Comparison of ENCODE assay signal across 8 cellular contexts in genomic region chr20:37528442-37529213, GRCh38. TPM values are rescaled to one million over a fixed set of nuclear protein-coding genes. Genes with fewer than 3 reads are reported as not detected.
A peak's percentile ranks its signal among the peaks of the same experiment; 100 is the strongest.
DNase-seq lines count a peak whose midpoint lies in the region; ATAC-seq and TF ChIP-seq lines count a peak whose summit lies in the region.

No MANE protein-coding gene starts in this region.

- H3K36me3 Mint-ChIP-seq in activated naive CD4-positive, alpha-beta T cell treated with anti-CD3 and anti-CD28 coated beads for 36 hours (ENCODE audit: low read depth): no peaks in the 10 kb centered on the region
- H3K36me3 Mint-ChIP-seq in activated naive CD8-positive, alpha-beta T cell treated with anti-CD3 and anti-CD28 coated beads, Interleukin-2, amount 50 U/mL, for 24 hours (ENCODE audit: low read depth): no peaks in the 10 kb centered on the region

- TF ChIP-seq CTCF in right lobe of liver (IDR thresholded peaks at IDR 0.05): no peak
- no peak for TF ChIP-seq CTCF in transverse colon (IDR thresholded peaks at IDR 0.05)

- in situ Hi-C loops in transverse colon (cut with MboI; ENCODE audit: low pct_ligation_motif_present in 1 of 4, low pct_unique_long_range_greater_than_20kb in 1 of 4, low sequenced_read_pairs in 3 of 4): loop anchor here in 1 of 4 donors (25.0 kb wide), 1 partner anchor 141 kb away; no protein-coding TSS in a partner anchor

- TF ChIP-seq POLR2A in right lobe of liver (IDR thresholded peaks at IDR 0.05) (no peak), transverse colon (IDR thresholded peaks at IDR 0.05) (no peak)

- H3K9me3 ChIP-seq in right lobe of liver: no peaks in the 10 kb centered on the region
- H3K9me3 ChIP-seq in transverse colon: no peaks in the 10 kb centered on the region

- peaks cover 36% of the 10 kb centered on the region for H3K4me1 Mint-ChIP-seq in activated naive CD4-positive, alpha-beta T cell treated with anti-CD3 and anti-CD28 coated beads for 36 hours (ENCODE audit: low read depth)
- H3K4me1 Mint-ChIP-seq in activated naive CD8-positive, alpha-beta T cell treated with anti-CD3 and anti-CD28 coated beads, Interleukin-2, amount 50 U/mL, for 24 hours: peaks cover 40% of the 10 kb centered on the region

- 37% methylated on average over 10 of the region's 10 CpGs for WGBS in right lobe of liver (ENCODE audit: insufficient coverage, low coverage, low lambda C conversion rate, missing lambda C conversion rate)
- 58 to 64% methylated on average over 7 to 10 of the region's 10 CpGs for WGBS in transverse colon (ENCODE audit: low coverage in 1 of 2), 2 donors

- no peaks in the 10 kb centered on the region for H3K27me3 Mint-ChIP-seq in activated naive CD4-positive, alpha-beta T cell treated with anti-CD3 and anti-CD28 coated beads for 36 hours (ENCODE audit: low read depth)
- no peaks in the 10 kb centered on the region for H3K27me3 Mint-ChIP-seq in activated naive CD8-positive, alpha-beta T cell treated with anti-CD3 and anti-CD28 coated beads, Interleukin-2, amount 50 U/mL, for 24 hours

- H3K4me3 Mint-ChIP-seq in activated naive CD4-positive, alpha-beta T cell treated with anti-CD3 and anti-CD28 coated beads for 36 hours: peak overlapping the region; percentile 87
- peak overlapping the region; percentile 80 for H3K4me3 Mint-ChIP-seq in activated naive CD8-positive, alpha-beta T cell treated with anti-CD3 and anti-CD28 coated beads, Interleukin-2, amount 50 U/mL, for 24 hours

- peak; percentile 39 for DNase-seq in activated naive CD4-positive, alpha-beta T cell treated with anti-CD3 and anti-CD28 coated beads for 36 hours
- DNase-seq in activated naive CD4-positive, alpha-beta T cell treated with Interleukin-2 at 50 U/mL for 16 hours: no peak
- DNase-seq in activated naive CD8-positive, alpha-beta T cell treated with anti-CD3 and anti-CD28 coated beads, Interleukin-2, amount 50 U/mL, for 24 hours: no peak
- DNase-seq in right lobe of liver: peak in 1 of 3 donors; percentile 30
- DNase-seq in transverse colon: peak; percentile 6
- DNase-seq in AG20443 (ENCODE audit: low spot score): no peak
- no peak for DNase-seq in NCI-H2227 (lab: John Stamatoyannopoulos, UW; ENCODE audit: unreplicated experiment)

- peak overlapping the region; percentile 99 to 100 (median 100) for H3K27ac ChIP-seq in right lobe of liver
- H3K27ac ChIP-seq in transverse colon: peak overlapping the region; percentile 92 to 99 (median 94)

- H3K27me3 ChIP-seq in right lobe of liver (no peaks in the 10 kb centered on the region), transverse colon (no peaks in the 10 kb centered on the region)

- H3K4me3 ChIP-seq in right lobe of liver: peak overlapping the region; percentile 100
- H3K4me3 ChIP-seq in transverse colon: peak overlapping the region; percentile 87 to 100 (median 92)

- no peaks in the 10 kb centered on the region for H3K9me3 Mint-ChIP-seq in activated naive CD4-positive, alpha-beta T cell treated with anti-CD3 and anti-CD28 coated beads for 36 hours
- H3K9me3 Mint-ChIP-seq in activated naive CD8-positive, alpha-beta T cell treated with anti-CD3 and anti-CD28 coated beads, Interleukin-2, amount 50 U/mL, for 24 hours: no peaks in the 10 kb centered on the region

- intact Hi-C loops in activated naive CD4-positive, alpha-beta T cell treated with anti-CD3 and anti-CD28 coated beads for 36 hours (cut with micrococcal nuclease): loop anchor here (5.0 kb wide), 3 partner anchors 121 to 1576 kb away; partner anchors contain the start of genes MANBAL and SCAND1
- intact Hi-C loops in right lobe of liver (cut with DNase I): loop anchor here (5.0 to 10.0 kb wide), 2 partner anchors 134 to 136 kb away; no protein-coding TSS in a partner anchor
- intact Hi-C loops in transverse colon (cut with DNase I; ENCODE audit: low total_unique reads): loop anchor here (10.0 kb wide), 1 partner anchor 324 kb away; no protein-coding TSS in a partner anchor

- ATAC-seq in activated naive CD8-positive, alpha-beta T cell treated with anti-CD3 and anti-CD28 coated beads, Interleukin-2, amount 50 U/mL, for 24 hours: peak; percentile 5
- ATAC-seq in right lobe of liver (peak in 1 of 4 donors; percentile 0), GM21381 (IDR thresholded peaks at IDR 0.05; ENCODE audit: unreplicated experiment) (no peak)

- peak overlapping the region; percentile 99 for H3K27ac Mint-ChIP-seq in activated naive CD4-positive, alpha-beta T cell treated with anti-CD3 and anti-CD28 coated beads for 36 hours
- peak overlapping the region; percentile 99 for H3K27ac Mint-ChIP-seq in activated naive CD8-positive, alpha-beta T cell treated with anti-CD3 and anti-CD28 coated beads, Interleukin-2, amount 50 U/mL, for 24 hours

- CTCF ChIA-PET in activated naive CD4-positive, alpha-beta T cell treated with anti-CD3 and anti-CD28 coated beads for 36 hours (lab: Charles Lee): interaction anchor here (0.6 to 1.4 kb wide), 3 partner anchors 259 to 877 kb away, joined by 3 to 7 read pairs (median 6); partner anchors contain the start of genes MROH8 and RPN2

- no peaks in the 10 kb centered on the region for H3K36me3 ChIP-seq in right lobe of liver
- H3K36me3 ChIP-seq in transverse colon: no peaks in the 10 kb centered on the region

- peaks cover 0 to 22% (median 10%) of the 10 kb centered on the region in 4 donors for H3K4me1 ChIP-seq in right lobe of liver
- peaks cover 22 to 42% (median 37%) of the 10 kb centered on the region in 4 donors for H3K4me1 ChIP-seq in transverse colon

- no peak for TF ChIP-seq EP300 in transverse colon (IDR thresholded peaks at IDR 0.05; ENCODE audit: low read depth)

RNA-seq across cellular contexts. Expression of gene BLCAP, which starts 1.0 kb away (rescaled TPM):
- total RNA-seq in activated naive CD4-positive, alpha-beta T cell treated with anti-CD3 and anti-CD28 coated beads for 36 hours: 10 to 100 TPM; 14.2 to 16.2 TPM
- total RNA-seq in right lobe of liver (10 to 100 TPM; 32.7 to 75.5 (median 47.8) TPM), transverse colon (100 to 1,000 TPM in 3 of 4 donors, 10 to 100 TPM in 1; 80.8 to 283 (median 117) TPM)

RNA-seq across cellular contexts. Expression of gene NNAT, which starts 7.6 kb away (rescaled TPM):
- total RNA-seq in activated naive CD4-positive, alpha-beta T cell treated with anti-CD3 and anti-CD28 coated beads for 36 hours: under 1 TPM; 0.50 to 0.91 TPM
- total RNA-seq in right lobe of liver (not detected), transverse colon (10 to 100 TPM; 11.3 to 33.0 (median 14.3) TPM)

Comparison
In these comparisons a context has a peak if more than half of its experiments do, and no peak if none do; other contexts are left out.
1. DNase-seq: peak in activated naive CD4-positive, alpha-beta T cell treated with anti-CD3 and anti-CD28 coated beads for 36 hours (single experiment) and transverse colon (single experiment); none in activated naive CD4-positive, alpha-beta T cell treated with Interleukin-2 at 50 U/mL for 16 hours (single experiment), activated naive CD8-positive, alpha-beta T cell treated with anti-CD3 and anti-CD28 coated beads, Interleukin-2, amount 50 U/mL, for 24 hours (single experiment), AG20443 (single experiment) and NCI-H2227 (single experiment).
2. RNA of gene NNAT, which starts 7.6 kb away (total RNA-seq): 11.3 to 33.0 TPM in transverse colon; 0.50 to 0.91 TPM in activated naive CD4-positive, alpha-beta T cell treated with anti-CD3 and anti-CD28 coated beads for 36 hours and not detected in right lobe of liver; every median in the first group is over 4 times any median in the second.